Comparison of ENCODE assay signal across 8 cellular contexts in the genomic region with DNA sequence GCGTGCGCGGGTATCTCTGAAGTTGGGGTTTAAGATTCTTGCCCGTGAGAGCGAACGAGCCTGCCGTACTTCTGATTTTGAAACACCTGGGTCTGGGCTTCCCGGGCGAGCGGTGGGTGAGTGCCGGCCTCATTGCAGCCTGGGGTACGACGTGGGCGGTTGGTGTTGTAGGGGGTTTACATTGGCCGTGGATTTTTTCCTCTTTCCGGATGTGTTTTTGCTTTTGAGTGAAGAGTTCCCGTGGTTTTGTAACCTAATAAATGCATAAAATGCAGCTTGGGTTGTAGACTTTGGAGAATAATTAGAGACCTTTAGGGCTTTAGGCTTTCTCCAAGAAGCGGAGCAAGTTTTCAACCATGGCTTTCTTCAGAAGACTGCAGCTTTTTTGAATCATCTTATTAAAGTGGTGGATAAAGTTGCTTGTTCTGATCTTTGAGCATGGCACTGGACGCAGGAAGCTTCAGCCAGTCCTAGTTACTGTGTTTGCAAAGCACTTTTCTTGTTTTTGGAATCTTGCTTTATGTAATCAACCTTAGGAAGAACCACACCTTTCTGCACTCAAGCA. TPM values are rescaled to one million over a fixed set of nuclear protein-coding genes. Genes with fewer than 3 reads are reported as not detected.
DNase-seq lines count a peak whose midpoint lies in the region; ATAC-seq and TF ChIP-seq lines count a peak whose summit lies in the region.

No MANE protein-coding gene starts in this region.

- peaks cover 0 to 26% (median 16%) of the 10 kb centered on the region in 12 donors for H3K4me1 ChIP-seq in heart left ventricle
- peaks cover 14 to 21% of the 10 kb centered on the region in 2 donors for H3K4me1 ChIP-seq in thoracic aorta (ENCODE audit: control insufficient read depth in 1 of 2, low read depth in 2 of 2)

- H3K36me3 Mint-ChIP-seq in activated naive CD8-positive, alpha-beta T cell, result peaks cover 14% of the 10 kb centered on the region

- WGBS in heart left ventricle, 4 donors, result 0% methylated on average over 8 to 19 of the region's 19 CpGs

- intact Hi-C loops in heart left ventricle (cut with DNase I) (loop anchor here in 4 of 10 donors (5.0 to 10.0 kb wide), 7 partner anchors 54 to 257 kb away; a partner anchor contains a TSS), Right ventricle myocardium superior (cut with DNase I) (loop anchor here (5.0 kb wide), 1 partner anchor 119 kb away; no protein-coding TSS in a partner anchor)

- H3K9me3 Mint-ChIP-seq in activated naive CD8-positive, alpha-beta T cell (ENCODE audit: low read depth), result no peaks in the 10 kb centered on the region

- peak overlapping the region; percentile 99 for H3K27ac Mint-ChIP-seq in activated naive CD8-positive, alpha-beta T cell

- DNase-seq in heart left ventricle, result no peak
- DNase-seq in Right ventricle myocardium superior, result no peak
- peak; percentile 62 for DNase-seq in kidney glomerular epithelial cell (lab: John Stamatoyannopoulos, UW)
- DNase-seq in thoracic aorta (ENCODE audit: low spot score), result no peak
- no peak for DNase-seq in NCI-H524 (lab: John Stamatoyannopoulos, UW)
- DNase-seq in COLO829 (ENCODE audit: low spot score), result no peak

- peaks cover 41% of the 10 kb centered on the region for H3K4me1 Mint-ChIP-seq in activated naive CD8-positive, alpha-beta T cell (ENCODE audit: low read depth)

- H3K4me3 Mint-ChIP-seq in activated naive CD8-positive, alpha-beta T cell, result peak overlapping the region; percentile 96

- H3K36me3 ChIP-seq in heart left ventricle (peaks cover 0 to 4% (median 0%) of the 10 kb centered on the region in 9 donors), thoracic aorta (no peaks in the 10 kb centered on the region)

- no peaks in the 10 kb centered on the region for H3K9me3 ChIP-seq in heart left ventricle
- no peaks in the 10 kb centered on the region for H3K9me3 ChIP-seq in thoracic aorta

- TF ChIP-seq CTCF in heart left ventricle (IDR thresholded peaks at IDR 0.05) (no peak), thoracic aorta (IDR thresholded peaks at IDR 0.05) (no peak)

- TF ChIP-seq POLR2A in heart left ventricle (IDR thresholded peaks at IDR 0.05), result no peak

- no peaks in the 10 kb centered on the region for H3K27me3 Mint-ChIP-seq in activated naive CD8-positive, alpha-beta T cell

- peak overlapping the region; percentile 67 to 91 (median 81) for H3K4me3 ChIP-seq in heart left ventricle
- H3K4me3 ChIP-seq in thoracic aorta, result peak overlapping the region; percentile 79

- H3K27me3 ChIP-seq in heart left ventricle, result no peaks in the 10 kb centered on the region
- H3K27me3 ChIP-seq in thoracic aorta (replicated peaks; ENCODE audit: insufficient read depth), result no peaks in the 10 kb centered on the region

- ATAC-seq in heart left ventricle (no peak), Right ventricle myocardium superior (ENCODE audit: poor library complexity) (no peak), thoracic aorta (ENCODE audit: insufficient number of reproducible peaks, low FRiP score, low read depth) (peak; percentile 2), GM19328 (IDR thresholded peaks at IDR 0.05; ENCODE audit: unreplicated experiment) (no peak)

- peak overlapping the region; percentile 92 to 100 (median 98) for H3K27ac ChIP-seq in heart left ventricle
- H3K27ac ChIP-seq in thoracic aorta, result peak overlapping the region; percentile 92 to 100

RNA-seq across cellular contexts. Expression of a gene that starts 0.3 kb away (rescaled TPM):
- total RNA-seq in heart left ventricle (10 to 100 TPM; 17.1 to 24.6 (median 20.5) TPM), Right ventricle myocardium superior (20.8 TPM), thoracic aorta (10 to 100 TPM; 10.4 to 11.6 TPM)
- polyA plus RNA-seq in heart left ventricle, result 10 to 100 TPM; 11.4 to 21.4 TPM

RNA-seq across cellular contexts. Expression of a gene that starts 0.9 kb away (rescaled TPM):
- 10 to 100 TPM; 18.8 to 39.7 (median 21.3) TPM for total RNA-seq in heart left ventricle
- 10 to 100 TPM; 21.0 to 22.0 TPM for polyA plus RNA-seq in heart left ventricle
- 26.2 TPM for total RNA-seq in Right ventricle myocardium superior
- 10 to 100 TPM in 1 of 2 donors, 1 to 10 TPM in 1; 6.9 to 27.2 TPM for total RNA-seq in thoracic aorta
